In genomic region chr11:36385121-36385530, GRCh38 we compare ENCODE assay signal across 9 cellular contexts.
A peak's percentile ranks its signal among the peaks of the same experiment; 100 is the strongest.
DNase-seq lines count a peak whose midpoint lies in the region; ATAC-seq, FAIRE-seq and TF ChIP-seq lines count a peak whose summit lies in the region.
"Had no signal": no experiment of that assay in that cellular context is flagged by ENCODE, and none has a peak within 500 bp of the region (broad histone marks: within the 10 kb centered on the region; RNA-seq: fewer than 3 reads in every experiment).

No MANE protein-coding gene starts in this region.

- no peak for FAIRE-seq in HTR-8/SVneo (lab: Jason Lieb, UNC)

- peaks cover 26% of the 10 kb centered on the region for H3F3A ChIP-seq in smooth muscle cell (ENCODE audit: low read depth)

- H3K27me3 Mint-ChIP-seq in activated CD4-positive, alpha-beta T cell treated with anti-CD3 and anti-CD28 coated beads, Interleukin-2, amount 10 ng/mL, durations not matched to agents 24 days and 14 days: no peaks in the 10 kb centered on the region

- H3K4me1 Mint-ChIP-seq in activated CD4-positive, alpha-beta T cell treated with anti-CD3 and anti-CD28 coated beads, Interleukin-2, amount 10 ng/mL, durations not matched to agents 24 days and 14 days: peaks cover 43% of the 10 kb centered on the region

- peak; percentile 61 for DNase-seq in activated CD4-positive, alpha-beta T cell treated with anti-CD3 and anti-CD28 coated beads, Interleukin-2, amount 10 ng/mL, durations not matched to agents 24 days and 14 days
- no peak for DNase-seq in activated CD4-positive, alpha-beta T cell treated with anti-CD3 and anti-CD28 coated beads for 4 hours
- DNase-seq in NCI-H2227 (lab: John Stamatoyannopoulos, UW; ENCODE audit: unreplicated experiment) (peak; percentile 56), choroid plexus epithelial cell (ENCODE audit: low read depth) (peak; percentile 74), smooth muscle cell (lab: John Stamatoyannopoulos, UW; ENCODE audit: unreplicated experiment) (no peak), OCI-M2 (lab: John Stamatoyannopoulos, UW; ENCODE audit: unreplicated experiment) (no peak), HTR-8/SVneo (ENCODE audit: insufficient read length, low spot score) (no peak)
- DNase-seq: AML-193 had no signal

- no peaks in the 10 kb centered on the region for H3K36me3 ChIP-seq in smooth muscle cell (ENCODE audit: low read depth)

- H3K9me3 Mint-ChIP-seq in activated CD4-positive, alpha-beta T cell treated with anti-CD3 and anti-CD28 coated beads, Interleukin-2, amount 10 ng/mL, durations not matched to agents 24 days and 14 days: no peaks in the 10 kb centered on the region

- no peak overlapping the region for H3K4me3 ChIP-seq in choroid plexus epithelial cell (ENCODE audit: low read depth, low read length)
- H3K4me3 ChIP-seq in smooth muscle cell: no peak overlapping the region

- ATAC-seq in GM21367 (IDR thresholded peaks at IDR 0.05; ENCODE audit: unreplicated experiment): no peak

- peaks cover 59% of the 10 kb centered on the region for H3K36me3 Mint-ChIP-seq in activated CD4-positive, alpha-beta T cell treated with anti-CD3 and anti-CD28 coated beads, Interleukin-2, amount 10 ng/mL, durations not matched to agents 24 days and 14 days (ENCODE audit: low read depth)

- peak overlapping the region; percentile 81 for H3K27ac ChIP-seq in smooth muscle cell (ENCODE audit: low read depth)

- H3K27ac Mint-ChIP-seq in activated CD4-positive, alpha-beta T cell treated with anti-CD3 and anti-CD28 coated beads, Interleukin-2, amount 10 ng/mL, durations not matched to agents 24 days and 14 days: peak overlapping the region; percentile 31

- intact Hi-C loops in activated CD4-positive, alpha-beta T cell treated with anti-CD3 and anti-CD28 coated beads, Interleukin-2, amount 10 ng/mL, durations not matched to agents 24 days and 14 days (cut with micrococcal nuclease): loop anchor here (1.0 kb wide), 1 partner anchor 9 kb away; no protein-coding TSS in a partner anchor

- TF ChIP-seq CTCF in choroid plexus epithelial cell (conservative IDR thresholded peaks at IDR 0.05; ENCODE audit: low read depth, low read length) (no peak), smooth muscle cell (IDR thresholded peaks at IDR 0.05; ENCODE audit: borderline replicate concordance, insufficient read depth, poor library complexity, severe bottlenecking) (no peak)

- peaks cover 11% of the 10 kb centered on the region for H3K4me1 ChIP-seq in smooth muscle cell (ENCODE audit: low read depth)

- no peak overlapping the region for H3K4me2 ChIP-seq in smooth muscle cell

- no peak overlapping the region for H2AFZ ChIP-seq in smooth muscle cell (ENCODE audit: low read depth)

- no peak overlapping the region for H3K9ac ChIP-seq in smooth muscle cell (ENCODE audit: low read depth)

- H3K9me3 ChIP-seq in smooth muscle cell (replicated peaks; ENCODE audit: low read depth): no peaks in the 10 kb centered on the region

- WGBS in smooth muscle cell (ENCODE audit: low lambda C conversion rate): 29% methylated on average over 3 of the region's 3 CpGs

- no peaks in the 10 kb centered on the region for H3K27me3 ChIP-seq in smooth muscle cell (ENCODE audit: low read depth)

- peaks cover 34% of the 10 kb centered on the region for H3K79me2 ChIP-seq in smooth muscle cell (ENCODE audit: low read depth)

- peaks cover 8% of the 10 kb centered on the region for H4K20me1 ChIP-seq in smooth muscle cell (ENCODE audit: low read depth)

- peak overlapping the region; percentile 16 for H3K4me3 Mint-ChIP-seq in activated CD4-positive, alpha-beta T cell treated with anti-CD3 and anti-CD28 coated beads, Interleukin-2, amount 10 ng/mL, durations not matched to agents 24 days and 14 days

Comparison
In these comparisons a context has a peak if more than half of its experiments do, and no peak if none do; other contexts are left out.
1. DNase-seq: peak in activated CD4-positive, alpha-beta T cell treated with anti-CD3 and anti-CD28 coated beads, Interleukin-2, amount 10 ng/mL, durations not matched to agents 24 days and 14 days (single experiment), NCI-H2227 (single experiment) and choroid plexus epithelial cell (single experiment); none in activated CD4-positive, alpha-beta T cell treated with anti-CD3 and anti-CD28 coated beads for 4 hours (0 of 2), smooth muscle cell (single experiment), OCI-M2 (single experiment) and HTR-8/SVneo (single experiment).